Comparison of ENCODE assay signal across 19 cellular contexts in the genomic region with DNA sequence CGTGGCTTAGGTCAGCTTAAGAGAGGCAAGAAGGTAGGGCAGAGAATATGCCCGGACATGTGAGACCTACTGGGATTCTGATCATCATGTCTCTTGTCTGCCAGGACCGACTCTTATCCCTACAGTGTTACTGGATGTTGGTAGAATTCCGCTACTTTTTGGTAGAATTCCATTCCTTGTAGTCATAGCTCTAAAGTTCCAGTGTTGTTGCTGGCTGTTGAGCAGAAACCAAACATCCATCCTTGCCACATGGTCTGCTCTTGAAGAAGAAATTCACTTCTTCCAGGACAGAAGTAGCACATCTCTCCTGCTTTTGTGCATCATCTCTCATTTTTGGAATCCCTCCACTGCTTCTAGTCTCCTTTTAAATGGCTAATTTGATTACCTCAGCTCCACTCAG.
DNase-seq lines count a peak whose midpoint lies in the region; ATAC-seq, FAIRE-seq and TF ChIP-seq lines count a peak whose summit lies in the region.
"Had no signal": no experiment of that assay in that cellular context is flagged by ENCODE, and none has a peak within 500 bp of the region (broad histone marks: within the 10 kb centered on the region; RNA-seq: fewer than 3 reads in every experiment).

No MANE protein-coding gene starts in this region.

- no peaks in the 10 kb centered on the region for H3K36me3 Mint-ChIP-seq in astrocyte (ENCODE audit: low read depth, unreplicated experiment)
- H3K36me3 Mint-ChIP-seq in chondrocyte (ENCODE audit: low read depth) = no peaks in the 10 kb centered on the region
- no peaks in the 10 kb centered on the region for H3K36me3 Mint-ChIP-seq in T-cell
- H3K36me3 Mint-ChIP-seq: CD4-positive, CD25-positive, alpha-beta regulatory T cell had no signal

- no peak overlapping the region for H3K4me3 ChIP-seq in astrocyte (ENCODE audit: insufficient read depth, low read depth, low read length)
- no peak overlapping the region for H3K4me3 ChIP-seq in mesendoderm (ENCODE audit: low read length)
- H3K4me3 ChIP-seq: K562, PC-9 had no signal

- H3K36me3 ChIP-seq in astrocyte (ENCODE audit: insufficient read depth, low read length) = no peaks in the 10 kb centered on the region
- no peaks in the 10 kb centered on the region for H3K36me3 ChIP-seq in mesendoderm (ENCODE audit: control insufficient read depth, insufficient read depth, low read length)

- no peaks in the 10 kb centered on the region for H3K79me2 ChIP-seq in astrocyte (ENCODE audit: insufficient read depth, low read length)
- H3K79me2 ChIP-seq in mesendoderm (ENCODE audit: control insufficient read depth, insufficient read depth, low read length) = no peaks in the 10 kb centered on the region

- no peaks in the 10 kb centered on the region for H3K4me1 Mint-ChIP-seq in astrocyte (ENCODE audit: low read depth, unreplicated experiment)
- no peaks in the 10 kb centered on the region for H3K4me1 Mint-ChIP-seq in chondrocyte (ENCODE audit: low read depth)
- H3K4me1 Mint-ChIP-seq in T-cell = no peaks in the 10 kb centered on the region
- H3K4me1 Mint-ChIP-seq: CD4-positive, CD25-positive, alpha-beta regulatory T cell had no signal

- H3K4me1 ChIP-seq in astrocyte (ENCODE audit: insufficient read depth, low read length) (no peaks in the 10 kb centered on the region), mesendoderm (ENCODE audit: control insufficient read depth, low read depth, low read length) (no peaks in the 10 kb centered on the region)

- POLR2A ChIA-PET in T-cell (lab: Charles Lee) = no interaction called here

- peak; percentile 20 for DNase-seq in D341Med (ENCODE audit: low spot score)
- peak; percentile 14 for DNase-seq in H4 (ENCODE audit: low spot score)
- DNase-seq in astrocyte (ENCODE audit: low read depth) = peak; percentile 16
- DNase-seq in mesendoderm = peak; percentile 77
- DNase-seq in activated CD4-positive, alpha-beta T cell treated with anti-CD3 and anti-CD28 coated beads, Interleukin-2, amount 50 U/mL, for 48 hours = no peak
- DNase-seq in chondrocyte (ENCODE audit: low spot score) = no peak
- DNase-seq in central memory CD4-positive, alpha-beta T cell = no peak
- no peak for DNase-seq in T-cell
- DNase-seq: AML-193; CD4-positive, CD25-positive, alpha-beta regulatory T cell; DMS79; GF-D8; H7; NCI-H1048; NCI-H146; NCI-H2081 treated with DMSO at 0.1 percent for 48 hours; NCI-H526; PC-9 had no signal

- H3K56ac ChIP-seq in mesendoderm (ENCODE audit: low read length) = no peak overlapping the region

- no peak overlapping the region for H2BK120ac ChIP-seq in mesendoderm (ENCODE audit: low read depth, low read length)

- H3K27ac ChIP-seq in astrocyte (ENCODE audit: low read depth, low read length) (no peak overlapping the region), mesendoderm (ENCODE audit: low read depth, low read length) (no peak overlapping the region)
- H3K27ac ChIP-seq: PC-9 had no signal

- H3K27ac Mint-ChIP-seq in astrocyte (ENCODE audit: unreplicated experiment) = no peak overlapping the region
- no peak overlapping the region for H3K27ac Mint-ChIP-seq in chondrocyte (ENCODE audit: unreplicated experiment)
- no peak overlapping the region for H3K27ac Mint-ChIP-seq in T-cell
- H3K27ac Mint-ChIP-seq: CD4-positive, CD25-positive, alpha-beta regulatory T cell had no signal

- no peak overlapping the region for H3K4ac ChIP-seq in mesendoderm (ENCODE audit: low read depth, low read length)

- WGBS in mesendoderm (ENCODE audit: extremely low coverage, insufficient coverage, low lambda C conversion rate) = no CpG with 5 or more reads among the region's 4 CpGs

- FAIRE-seq in astrocyte (lab: Jason Lieb, UNC) = no peak
- FAIRE-seq: K562 had no signal

- no peaks in the 10 kb centered on the region for H3K27me3 ChIP-seq in astrocyte (ENCODE audit: insufficient read depth, low read length)
- H3K27me3 ChIP-seq in mesendoderm (ENCODE audit: insufficient read depth, low read length, poor library complexity) = no peaks in the 10 kb centered on the region

- H3K9me3 ChIP-seq in astrocyte (ENCODE audit: insufficient read depth, low read depth, low read length) = no peaks in the 10 kb centered on the region

- H4K8ac ChIP-seq in mesendoderm (ENCODE audit: low read depth, low read length) = no peak overlapping the region

- H3K27me3 Mint-ChIP-seq in astrocyte (ENCODE audit: low read depth, unreplicated experiment) (no peaks in the 10 kb centered on the region), chondrocyte (ENCODE audit: low read depth) (no peaks in the 10 kb centered on the region), T-cell (no peaks in the 10 kb centered on the region)
- H3K27me3 Mint-ChIP-seq: CD4-positive, CD25-positive, alpha-beta regulatory T cell had no signal

- H3K4me3 Mint-ChIP-seq in astrocyte (ENCODE audit: unreplicated experiment) (no peak overlapping the region), chondrocyte (ENCODE audit: unreplicated experiment) (no peak overlapping the region), T-cell (no peak overlapping the region)
- H3K4me3 Mint-ChIP-seq: CD4-positive, CD25-positive, alpha-beta regulatory T cell had no signal

- no peak overlapping the region for H2AK5ac ChIP-seq in mesendoderm (ENCODE audit: low read length)

- no peak overlapping the region for H3K23ac ChIP-seq in mesendoderm (ENCODE audit: low read length)

- H3K9me3 Mint-ChIP-seq in astrocyte (ENCODE audit: unreplicated experiment) (no peaks in the 10 kb centered on the region), chondrocyte (ENCODE audit: low read depth) (no peaks in the 10 kb centered on the region), T-cell (peaks cover 3 to 16% (median 16%) of the 10 kb centered on the region in 3 donors)

- H3K18ac ChIP-seq in mesendoderm (ENCODE audit: low read length) = no peak overlapping the region

- no peak overlapping the region for H2BK5ac ChIP-seq in mesendoderm (ENCODE audit: low read length)

- no peak overlapping the region for H4K5ac ChIP-seq in mesendoderm (ENCODE audit: low read length)

- no peak overlapping the region for H3K4me2 ChIP-seq in astrocyte (ENCODE audit: low read length)
- no peak overlapping the region for H3K4me2 ChIP-seq in mesendoderm (ENCODE audit: low read length)
- H3K4me2 ChIP-seq: PC-9 had no signal

- H4K20me1 ChIP-seq in astrocyte (ENCODE audit: insufficient read depth, low read length) = no peaks in the 10 kb centered on the region

- TF ChIP-seq CTCF in astrocyte (IDR thresholded peaks at IDR 0.05; ENCODE audit: insufficient read depth, low read depth, low read length) (no peak), chondrocyte (IDR thresholded peaks at IDR 0.05) (no peak)

- H2AFZ ChIP-seq in astrocyte (ENCODE audit: low read depth, low read length) = no peak overlapping the region
- H2AFZ ChIP-seq: PC-9 had no signal

- no peak overlapping the region for H2BK15ac ChIP-seq in mesendoderm (replicated peaks; ENCODE audit: low read depth)

- H3K79me1 ChIP-seq in mesendoderm (ENCODE audit: low read length) = no peaks in the 10 kb centered on the region

- no peak for ATAC-seq in T-cell (replicated peaks in 1 of 4)
- ATAC-seq: K562 had no signal

- CTCF ChIA-PET in T-cell (lab: Charles Lee) = no interaction called here

- no peak overlapping the region for H3K9ac ChIP-seq in astrocyte (ENCODE audit: low read length)
- no peak overlapping the region for H3K9ac ChIP-seq in mesendoderm (ENCODE audit: low read length)

Comparison
In these comparisons a context has a peak if more than half of its experiments do, and no peak if none do; other contexts are left out.
1. DNase-seq: peak in D341Med (single experiment), H4 (single experiment), astrocyte (single experiment) and mesendoderm (single experiment); none in activated CD4-positive, alpha-beta T cell treated with anti-CD3 and anti-CD28 coated beads, Interleukin-2, amount 50 U/mL, for 48 hours (0 of 2), chondrocyte (single experiment), central memory CD4-positive, alpha-beta T cell (single experiment) and T-cell (0 of 34).